ENCODE assay signal across 30 cellular contexts in genomic region chr12:98678236-98678945, GRCh38.
"Had no signal": no experiment of that assay in that cellular context is flagged by ENCODE, and none has a peak within 500 bp of the region (broad histone marks: within the 10 kb centered on the region; RNA-seq: fewer than 3 reads in every experiment).

No MANE protein-coding gene starts in this region.

- H3K27ac ChIP-seq: coronary artery, dorsolateral prefrontal cortex, gastroesophageal sphincter, ovary, skin epidermis, testis, uterus had no signal

- H3K27ac Mint-ChIP-seq: activated naive CD4-positive, alpha-beta T cell treated with anti-CD3 and anti-CD28 coated beads, Interleukin-2, amount 50 U/mL, for 72 hours; activated T-cell treated with anti-CD3 and anti-CD28 coated beads, Interleukin-2, amount 50 U/mL, for 72 hours; immature natural killer cell; nephron; progenitor cell of endocrine pancreas had no signal

- H3K27me3 Mint-ChIP-seq: progenitor cell of endocrine pancreas had no signal

- H3K9me3 ChIP-seq: gastroesophageal sphincter, ovary, testis, transverse colon, uterus had no signal

- DNase-seq: activated CD4-positive, alpha-beta T cell treated with anti-CD3 and anti-CD28 coated beads for 4 hours; activated CD4-positive, alpha-beta T cell treated with anti-CD3 and anti-CD28 coated beads, Interleukin-2, amount 50 U/mL, for 4 hours; activated naive CD4-positive, alpha-beta T cell; activated T-cell treated with anti-CD3 and anti-CD28 coated beads for 4 hours; activated T-cell treated with anti-CD3 and anti-CD28 coated beads, Interleukin-2, amount 50 U/mL, for 72 hours; anterior cingulate cortex; cerebellar nuclear complex; dorsolateral prefrontal cortex; effector memory CD4-positive, alpha-beta T cell; erythroblast; head of caudate nucleus; hippocampal formation; immature natural killer cell; kidney; midbrain; ovary; retina; stimulated activated CD4-positive, alpha-beta T cell treated with anti-CD3 and anti-CD28 coated beads, Interleukin-12 subunit alpha, Interleukin-12 subunit beta, amount 100 ng/mL, for 4 hours; stimulated activated CD4-positive, alpha-beta T cell treated with anti-CD3 and anti-CD28 coated beads, Interleukin-4, amount 100 ng/mL, for 1 hour; stimulated activated naive CD8-positive, alpha-beta T cell treated with anti-CD3 and anti-CD28 coated beads, Interleukin-15, Interleukin-2, amounts not matched to agents 100 U/mL and 50 U/mL, for 24 hours; testis; transverse colon; uterus had no signal

- H3K27me3 ChIP-seq: dorsolateral prefrontal cortex, gastroesophageal sphincter, ovary, testis, transverse colon, uterus had no signal

- H3K4me1 ChIP-seq: gastroesophageal sphincter, testis, transverse colon, uterus had no signal

- H3K4me3 ChIP-seq: coronary artery, dorsolateral prefrontal cortex, gastroesophageal sphincter, ovary, skin epidermis, testis, transverse colon, uterus had no signal

- ATAC-seq: activated naive CD4-positive, alpha-beta T cell treated with anti-CD3 and anti-CD28 coated beads, Interleukin-2, amount 50 U/mL, for 72 hours; activated T-cell treated with anti-CD3 and anti-CD28 coated beads, Interleukin-2, amount 50 U/mL, for 72 hours; gastroesophageal sphincter; sciatic nerve; stimulated activated naive CD8-positive, alpha-beta T cell treated with anti-CD3 and anti-CD28 coated beads, Interleukin-15, Interleukin-2, amounts not matched to agents 100 U/mL and 50 U/mL, for 24 hours had no signal

- H3K9me3 Mint-ChIP-seq: activated naive CD4-positive, alpha-beta T cell treated with anti-CD3 and anti-CD28 coated beads, Interleukin-2, amount 50 U/mL, for 72 hours; activated T-cell treated with anti-CD3 and anti-CD28 coated beads, Interleukin-2, amount 50 U/mL, for 72 hours; immature natural killer cell; nephron had no signal

- H3K36me3 ChIP-seq: ovary, uterus had no signal

- H3K4me3 Mint-ChIP-seq: activated T-cell treated with anti-CD3 and anti-CD28 coated beads, Interleukin-2, amount 50 U/mL, for 72 hours; immature natural killer cell; nephron had no signal

- H3K4me1 Mint-ChIP-seq: immature natural killer cell, nephron had no signal
